28 cellular contexts compared by ENCODE assay signal in genomic region chr6:54715990-54716389, GRCh38.
"Had no signal": no experiment of that assay in that cellular context is flagged by ENCODE, and none has a peak within 500 bp of the region (broad histone marks: within the 10 kb centered on the region; RNA-seq: fewer than 3 reads in every experiment).

No MANE protein-coding gene starts in this region.

- H3K27ac ChIP-seq: brain microvascular endothelial cell, WERI-Rb-1 had no signal

- ATAC-seq: activated T-cell treated with anti-CD3 and anti-CD28 coated beads, Interleukin-2, amount 50 U/mL, for 72 hours; activated T-helper 17 cell treated with anti-CD3 and anti-CD28 coated beads, Interleukin-2, amount 50 U/mL, for 72 hours had no signal

- H3K36me3 ChIP-seq: brain microvascular endothelial cell, WERI-Rb-1 had no signal

- H3K9me3 Mint-ChIP-seq: activated CD4-positive, alpha-beta memory T cell treated with anti-CD3 and anti-CD28 coated beads, Interleukin-2, amount 10 ng/mL, durations not matched to agents 7 days and 5 days; activated T-helper 17 cell treated with anti-CD3 and anti-CD28 coated beads, Interleukin-2, amount 50 U/mL, for 72 hours had no signal

- H3K27me3 Mint-ChIP-seq: activated CD4-positive, alpha-beta memory T cell treated with anti-CD3 and anti-CD28 coated beads, Interleukin-2, amount 10 ng/mL, durations not matched to agents 7 days and 5 days; activated naive CD8-positive, alpha-beta T cell treated with anti-CD3 and anti-CD28 coated beads for 36 hours; activated T-helper 17 cell treated with anti-CD3 and anti-CD28 coated beads, Interleukin-2, amount 50 U/mL, for 72 hours had no signal

- H3K27ac Mint-ChIP-seq: activated CD4-positive, alpha-beta memory T cell treated with anti-CD3 and anti-CD28 coated beads, Interleukin-2, amount 10 ng/mL, durations not matched to agents 7 days and 5 days; activated naive CD8-positive, alpha-beta T cell treated with anti-CD3 and anti-CD28 coated beads for 36 hours; activated T-cell treated with anti-CD3 and anti-CD28 coated beads, Interleukin-2, amount 50 U/mL, for 72 hours; activated T-helper 17 cell treated with anti-CD3 and anti-CD28 coated beads, Interleukin-2, amount 50 U/mL, for 72 hours had no signal

- H3K4me3 Mint-ChIP-seq: activated CD4-positive, alpha-beta memory T cell treated with anti-CD3 and anti-CD28 coated beads, Interleukin-2, amount 10 ng/mL, durations not matched to agents 7 days and 5 days; activated naive CD8-positive, alpha-beta T cell treated with anti-CD3 and anti-CD28 coated beads for 36 hours; activated T-cell treated with anti-CD3 and anti-CD28 coated beads, Interleukin-2, amount 50 U/mL, for 72 hours; activated T-helper 17 cell treated with anti-CD3 and anti-CD28 coated beads, Interleukin-2, amount 50 U/mL, for 72 hours had no signal

- H3K4me1 Mint-ChIP-seq: activated CD4-positive, alpha-beta memory T cell treated with anti-CD3 and anti-CD28 coated beads, Interleukin-2, amount 10 ng/mL, durations not matched to agents 7 days and 5 days; activated naive CD8-positive, alpha-beta T cell treated with anti-CD3 and anti-CD28 coated beads for 36 hours; activated T-helper 17 cell treated with anti-CD3 and anti-CD28 coated beads, Interleukin-2, amount 50 U/mL, for 72 hours had no signal

- H3K36me3 Mint-ChIP-seq: activated naive CD8-positive, alpha-beta T cell treated with anti-CD3 and anti-CD28 coated beads for 36 hours had no signal

- H3K27me3 ChIP-seq: brain microvascular endothelial cell had no signal

- DNase-seq: activated CD4-positive, alpha-beta memory T cell treated with anti-CD3 and anti-CD28 coated beads, Interleukin-2, amount 10 ng/mL, durations not matched to agents 7 days and 5 days; activated CD4-positive, alpha-beta T cell treated with anti-CD3 and anti-CD28 coated beads for 1 hour; activated CD4-positive, alpha-beta T cell treated with anti-CD3 and anti-CD28 coated beads for 48 hours; activated CD4-positive, CD25-positive, alpha-beta regulatory T cell; activated effector memory CD4-positive, alpha-beta T cell treated with anti-CD3 and anti-CD28 coated beads, Interleukin-2, amount 50 U/mL, for 16 hours; activated naive CD4-positive, alpha-beta T cell; activated naive CD4-positive, alpha-beta T cell treated with anti-CD3 and anti-CD28 coated beads, Interleukin-2, amount 50 U/mL, for 16 hours; activated naive CD8-positive, alpha-beta T cell treated with anti-CD3 and anti-CD28 coated beads for 36 hours; activated T-cell treated with anti-CD3 and anti-CD28 coated beads, Interleukin-2, amount 50 U/mL, for 1 hour; activated T-cell treated with anti-CD3 and anti-CD28 coated beads, Interleukin-2, amount 50 U/mL, for 72 hours; amniotic stem cell; aorta; brain microvascular endothelial cell; central memory CD4-positive, alpha-beta T cell; Kasumi-1; KG1; MM.1S; MV-4-11; NCI-H1092 treated with DMSO at 0.1 percent for 48 hours; NCI-H1417; NCI-H187 treated with DMSO at 0.1 percent for 48 hours; NCI-H2081; NCI-H345; NCI-H524 treated with DMSO at 0.1 percent for 48 hours; Right ventricle myocardium superior; T1000; WERI-Rb-1 had no signal
